11 cellular contexts compared by ENCODE assay signal in the genomic region with DNA sequence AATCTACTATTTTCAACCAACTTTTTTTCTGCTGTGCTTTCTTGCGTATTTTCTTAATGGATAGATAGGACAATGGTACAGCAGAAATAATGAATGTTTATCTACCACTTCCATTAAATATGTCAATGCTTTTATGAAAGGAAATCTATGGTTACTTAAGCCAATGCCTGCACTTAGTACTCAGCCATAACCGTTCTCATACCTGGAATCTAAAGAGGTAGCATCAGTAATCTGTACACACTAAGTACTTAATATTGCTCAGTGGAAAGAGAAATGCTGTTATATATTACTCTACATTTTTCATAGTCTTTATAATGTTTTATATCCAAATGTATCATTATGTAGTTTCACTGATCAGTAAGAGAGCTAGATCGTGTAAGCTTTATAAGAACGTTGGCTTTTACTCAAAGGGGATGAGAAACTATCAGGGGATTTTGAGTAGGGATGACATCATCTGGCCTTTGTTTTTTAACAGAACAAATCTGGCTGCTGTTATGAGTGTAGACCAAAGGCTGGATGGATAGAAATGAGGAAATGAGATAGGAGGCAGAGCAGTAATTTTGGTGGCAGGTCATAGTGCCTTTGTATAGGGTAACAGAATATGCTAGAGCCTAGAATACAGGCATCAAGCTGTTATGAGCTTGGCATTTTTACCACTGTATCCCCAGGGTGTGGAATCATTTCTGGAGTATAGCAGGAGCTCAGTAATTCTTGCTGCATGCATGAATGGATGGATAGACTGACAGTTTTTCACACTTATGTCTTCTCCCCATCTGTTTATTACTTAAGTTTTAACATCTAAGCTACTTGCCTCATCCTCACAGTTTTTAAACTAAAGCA. TPM values are rescaled to one million over a fixed set of nuclear protein-coding genes. Genes with fewer than 3 reads are reported as not detected.
DNase-seq lines count a peak whose midpoint lies in the region; ATAC-seq lines count a peak whose summit lies in the region.
"Had no signal": no experiment of that assay in that cellular context is flagged by ENCODE, and none has a peak within 500 bp of the region (broad histone marks: within the 10 kb centered on the region; RNA-seq: fewer than 3 reads in every experiment).

No MANE protein-coding gene starts in this region.

- H3K4me3 Mint-ChIP-seq in activated T-helper 17 cell treated with anti-CD3 and anti-CD28 coated beads, Interleukin-2, amount 50 U/mL, for 72 hours = no peak overlapping the region
- H3K4me3 Mint-ChIP-seq: brain had no signal

- H3K36me3 Mint-ChIP-seq in activated T-helper 17 cell treated with anti-CD3 and anti-CD28 coated beads, Interleukin-2, amount 50 U/mL, for 72 hours (ENCODE audit: low read depth) = no peaks in the 10 kb centered on the region
- H3K36me3 Mint-ChIP-seq: brain had no signal

- DNase-seq in dermis blood vessel endothelial cell (no peak), AG08395 (ENCODE audit: low spot score) (no peak), Right ventricle myocardium superior (no peak)
- DNase-seq in stimulated activated CD4-positive, alpha-beta T cell treated with anti-CD3 and anti-CD28 coated beads, Interleukin-2, amount 100 ng/mL, for 24 hours = no peak
- DNase-seq: activated CD4-positive, alpha-beta T cell treated with anti-CD3 and anti-CD28 coated beads for 48 hours; DMS79 treated with DMSO at 0.1 percent for 48 hours had no signal

- H3K27ac Mint-ChIP-seq in activated T-helper 17 cell treated with anti-CD3 and anti-CD28 coated beads, Interleukin-2, amount 50 U/mL, for 72 hours = no peak overlapping the region
- H3K27ac Mint-ChIP-seq: brain had no signal

- intact Hi-C loops in Right ventricle myocardium superior (cut with DNase I) = no loop called here

- H3K27me3 Mint-ChIP-seq in activated T-helper 17 cell treated with anti-CD3 and anti-CD28 coated beads, Interleukin-2, amount 50 U/mL, for 72 hours = peaks cover 5% of the 10 kb centered on the region

- ATAC-seq in GM18508 (IDR thresholded peaks at IDR 0.05; ENCODE audit: insufficient read depth, unreplicated experiment) = peak; percentile 99
- ATAC-seq in GM21390 (IDR thresholded peaks at IDR 0.05; ENCODE audit: unreplicated experiment) = peak; percentile 98
- peak; percentile 98 for ATAC-seq in HG03108 (IDR thresholded peaks at IDR 0.05; ENCODE audit: unreplicated experiment)
- peak; percentile 39 for ATAC-seq in activated T-helper 17 cell treated with anti-CD3 and anti-CD28 coated beads, Interleukin-2, amount 50 U/mL, for 72 hours (replicated peaks)
- no peak for ATAC-seq in Right ventricle myocardium superior (ENCODE audit: poor library complexity)

- no peaks in the 10 kb centered on the region for H3K9me3 Mint-ChIP-seq in activated T-helper 17 cell treated with anti-CD3 and anti-CD28 coated beads, Interleukin-2, amount 50 U/mL, for 72 hours

- no peaks in the 10 kb centered on the region for H3K4me1 Mint-ChIP-seq in activated T-helper 17 cell treated with anti-CD3 and anti-CD28 coated beads, Interleukin-2, amount 50 U/mL, for 72 hours
- H3K4me1 Mint-ChIP-seq: brain had no signal

RNA-seq across cellular contexts. Expression of a gene that starts 34.0 kb away (rescaled TPM):
- 10 to 100 TPM; 11.8 to 15.5 TPM for total RNA-seq in activated T-helper 17 cell treated with anti-CD3 and anti-CD28 coated beads, Interleukin-2, amount 50 U/mL, for 72 hours
- total RNA-seq in dermis blood vessel endothelial cell (4.1 TPM in 2 replicates), Right ventricle myocardium superior (4.2 TPM)
